Comparison of ENCODE assay signal across 18 cellular contexts in genomic region chr2:122663737-122664136, GRCh38.
"Had no signal": no experiment of that assay in that cellular context is flagged by ENCODE, and none has a peak within 500 bp of the region (broad histone marks: within the 10 kb centered on the region; RNA-seq: fewer than 3 reads in every experiment).

No MANE protein-coding gene starts in this region.

- ATAC-seq: activated T-cell treated with anti-CD3 and anti-CD28 coated beads, Interleukin-2, amount 50 U/mL, for 4 hours; activated T-helper 17 cell treated with anti-CD3 and anti-CD28 coated beads, Interleukin-2, amount 50 U/mL, for 72 hours; T-helper 17 cell had no signal

- H3K27me3 Mint-ChIP-seq: activated CD4-positive, alpha-beta memory T cell treated with anti-CD3 and anti-CD28 coated beads for 36 hours; activated T-helper 17 cell treated with anti-CD3 and anti-CD28 coated beads, Interleukin-2, amount 50 U/mL, for 72 hours; T-helper 17 cell had no signal

- H3K36me3 Mint-ChIP-seq: activated CD4-positive, alpha-beta memory T cell treated with anti-CD3 and anti-CD28 coated beads for 36 hours; activated naive CD4-positive, alpha-beta T cell treated with anti-CD3 and anti-CD28 coated beads, Interleukin-2, amount 10 ng/mL, durations not matched to agents 7 days and 5 days; activated naive CD8-positive, alpha-beta T cell treated with anti-CD3 and anti-CD28 coated beads for 36 hours had no signal

- H3K4me3 Mint-ChIP-seq: activated CD4-positive, alpha-beta memory T cell treated with anti-CD3 and anti-CD28 coated beads for 36 hours; activated CD4-positive, alpha-beta T cell treated with anti-CD3 and anti-CD28 coated beads, Interleukin-2, amount 10 ng/mL, durations not matched to agents 7 days and 5 days; activated naive CD4-positive, alpha-beta T cell treated with anti-CD3 and anti-CD28 coated beads, Interleukin-2, amount 10 ng/mL, durations not matched to agents 7 days and 5 days; activated naive CD8-positive, alpha-beta T cell treated with anti-CD3 and anti-CD28 coated beads for 36 hours; activated T-cell treated with anti-CD3 and anti-CD28 coated beads, Interleukin-2, amount 50 U/mL, for 4 hours; activated T-helper 17 cell treated with anti-CD3 and anti-CD28 coated beads, Interleukin-2, amount 50 U/mL, for 72 hours; T-helper 17 cell had no signal

- DNase-seq: activated CD4-positive, alpha-beta memory T cell treated with anti-CD3 and anti-CD28 coated beads for 36 hours; activated CD4-positive, alpha-beta T cell treated with anti-CD3 and anti-CD28 coated beads, Interleukin-2, amount 10 ng/mL, durations not matched to agents 7 days and 5 days; activated CD4-positive, CD25-positive, alpha-beta regulatory T cell; activated CD8-positive, alpha-beta memory T cell treated with anti-CD3 and anti-CD28 coated beads for 24 hours; activated gamma-delta T cell treated with Interleukin-2 at 50 U/mL for 16 hours; activated naive CD4-positive, alpha-beta T cell treated with anti-CD3 and anti-CD28 coated beads, Interleukin-2, amount 10 ng/mL, durations not matched to agents 7 days and 5 days; activated naive CD8-positive, alpha-beta T cell treated with anti-CD3 and anti-CD28 coated beads for 36 hours; activated T-cell treated with anti-CD3 and anti-CD28 coated beads, Interleukin-2, amount 50 U/mL, for 4 hours; Kasumi-1; KBM-7; NCI-H1048; NCI-H187; NCI-H510A treated with DMSO at 0.1 percent for 48 hours; Peyer's patch; SHP77; T-helper 17 cell; T-helper 9 cell had no signal

- H3K4me1 Mint-ChIP-seq: activated CD4-positive, alpha-beta T cell treated with anti-CD3 and anti-CD28 coated beads, Interleukin-2, amount 10 ng/mL, durations not matched to agents 7 days and 5 days; activated naive CD4-positive, alpha-beta T cell treated with anti-CD3 and anti-CD28 coated beads, Interleukin-2, amount 10 ng/mL, durations not matched to agents 7 days and 5 days; activated naive CD8-positive, alpha-beta T cell treated with anti-CD3 and anti-CD28 coated beads for 36 hours; activated T-helper 17 cell treated with anti-CD3 and anti-CD28 coated beads, Interleukin-2, amount 50 U/mL, for 72 hours; T-helper 17 cell had no signal

- H3K27ac Mint-ChIP-seq: activated CD4-positive, alpha-beta memory T cell treated with anti-CD3 and anti-CD28 coated beads for 36 hours; activated CD4-positive, alpha-beta T cell treated with anti-CD3 and anti-CD28 coated beads, Interleukin-2, amount 10 ng/mL, durations not matched to agents 7 days and 5 days; activated naive CD4-positive, alpha-beta T cell treated with anti-CD3 and anti-CD28 coated beads, Interleukin-2, amount 10 ng/mL, durations not matched to agents 7 days and 5 days; activated naive CD8-positive, alpha-beta T cell treated with anti-CD3 and anti-CD28 coated beads for 36 hours; activated T-helper 17 cell treated with anti-CD3 and anti-CD28 coated beads, Interleukin-2, amount 50 U/mL, for 72 hours; T-helper 17 cell had no signal

- H3K9me3 Mint-ChIP-seq: activated CD4-positive, alpha-beta memory T cell treated with anti-CD3 and anti-CD28 coated beads for 36 hours; activated CD4-positive, alpha-beta T cell treated with anti-CD3 and anti-CD28 coated beads, Interleukin-2, amount 10 ng/mL, durations not matched to agents 7 days and 5 days; activated naive CD4-positive, alpha-beta T cell treated with anti-CD3 and anti-CD28 coated beads, Interleukin-2, amount 10 ng/mL, durations not matched to agents 7 days and 5 days; activated naive CD8-positive, alpha-beta T cell treated with anti-CD3 and anti-CD28 coated beads for 36 hours; activated T-cell treated with anti-CD3 and anti-CD28 coated beads, Interleukin-2, amount 50 U/mL, for 4 hours had no signal
